Comparison of ENCODE assay signal across 25 cellular contexts in the genomic region with DNA sequence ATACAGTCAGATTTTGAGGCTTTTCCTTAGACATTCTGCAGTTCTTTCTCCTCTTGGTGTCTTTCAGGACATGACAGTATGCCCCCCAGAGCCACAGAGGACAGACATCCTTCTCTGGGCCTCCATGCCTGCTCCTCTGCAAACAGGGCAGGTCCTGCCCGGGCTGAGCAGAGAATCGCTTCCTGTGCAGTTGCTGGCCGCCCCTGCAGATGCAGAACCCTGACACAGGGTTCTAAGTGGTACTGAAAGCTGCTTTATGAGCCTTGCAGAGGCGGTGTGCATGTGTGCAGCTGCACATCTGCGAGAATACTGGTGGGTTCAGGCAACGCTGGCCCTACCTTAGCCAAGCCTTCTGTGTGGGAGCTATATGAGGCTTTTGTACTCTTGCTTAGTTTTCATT. TPM values are rescaled to one million over a fixed set of nuclear protein-coding genes. Genes with fewer than 3 reads are reported as not detected.
A peak's percentile ranks its signal among the peaks of the same experiment; 100 is the strongest.
DNase-seq lines count a peak whose midpoint lies in the region; TF ChIP-seq lines count a peak whose summit lies in the region.
"Had no signal": no experiment of that assay in that cellular context is flagged by ENCODE, and none has a peak within 500 bp of the region (broad histone marks: within the 10 kb centered on the region; RNA-seq: fewer than 3 reads in every experiment).

No MANE protein-coding gene starts in this region.

- H3K9me3 ChIP-seq in BLaER1 (peaks cover 5% of the 10 kb centered on the region; the same call in 1 of the 2 replicates), osteoblast (ENCODE audit: low read depth, low read length) (no peaks in the 10 kb centered on the region)
- H3K9me3 ChIP-seq: Peyer's patch had no signal

- POLR2A ChIA-PET in RWPE1 (lab: Yijun Ruan, JAX; ENCODE audit: low non-redundant PET) = no interaction called here

- TF ChIP-seq CTCF in RWPE1 (conservative IDR thresholded peaks at IDR 0.05; ENCODE audit: low read depth) (no peak), osteoblast (IDR thresholded peaks at IDR 0.05; ENCODE audit: extremely low read depth, low read depth, low read length) (no peak)

- no peak overlapping the region for H3K4me3 ChIP-seq in BLaER1
- H3K4me3 ChIP-seq in osteoblast (ENCODE audit: insufficient read depth, low read length) = no peak overlapping the region
- H3K4me3 ChIP-seq: K562, Peyer's patch had no signal

- H3K27ac ChIP-seq in BLaER1 (no peak overlapping the region), RWPE1 (0 out of 2 replicates have a peak overlapping the region, but pooled peaks have one; percentile 20), caudate nucleus (ENCODE audit: low read depth, low read length) (peak overlapping the region; percentile 64), osteoblast (ENCODE audit: low read depth, low read length) (no peak overlapping the region)
- H3K27ac ChIP-seq: Peyer's patch had no signal

- no peak for DNase-seq in RWPE1 (ENCODE audit: low spot score)
- DNase-seq in caudate nucleus (lab: John Stamatoyannopoulos, UW) = peak in 9 of 61 donors; percentile 5 to 40 (median 22)
- no peak for DNase-seq in osteoblast (ENCODE audit: insufficient read length, low spot score, missing footprints)
- DNase-seq in HCEC 1CT = no peak
- DNase-seq in OCI-M1 (lab: John Stamatoyannopoulos, UW) = no peak
- DNase-seq in DMS53 treated with DMSO at 0.1 percent for 48 hours (lab: John Stamatoyannopoulos, UW; ENCODE audit: unreplicated experiment) = no peak
- DNase-seq in NCI-H524 (lab: John Stamatoyannopoulos, UW) = no peak
- DNase-seq: 8988T; C1 segment of cervical spinal cord; Caco-2; CD8-positive, alpha-beta T cell; DMS79; GF-D8; MM.1S; NCI-H1417; NCI-H1694; NCI-H2029 treated with DMSO at 0.1 percent for 48 hours; NCI-H446 treated with DMSO at 0.1 percent for 48 hours; NCI-H526 treated with DMSO at 0.1 percent for 48 hours; Peyer's patch; T-cell had no signal

- no peaks in the 10 kb centered on the region for H4K20me1 ChIP-seq in BLaER1
- no peaks in the 10 kb centered on the region for H4K20me1 ChIP-seq in osteoblast (ENCODE audit: insufficient read depth, low read length)

- peaks cover 28% of the 10 kb centered on the region for H3K4me1 ChIP-seq in BLaER1
- H3K4me1 ChIP-seq in osteoblast (ENCODE audit: insufficient read depth, low read length) = peaks cover 45% of the 10 kb centered on the region
- H3K4me1 ChIP-seq: Caco-2, Peyer's patch had no signal

- no peak overlapping the region for H3K9ac ChIP-seq in BLaER1

- H3K4me2 ChIP-seq in BLaER1 (peak overlapping the region; percentile 67), osteoblast (ENCODE audit: insufficient read depth, low read length) (no peak overlapping the region)

- H3K27me3 ChIP-seq in BLaER1 (no peaks in the 10 kb centered on the region), osteoblast (ENCODE audit: insufficient read depth, low read length) (no peaks in the 10 kb centered on the region)
- H3K27me3 ChIP-seq: Peyer's patch had no signal

- peaks cover 31% of the 10 kb centered on the region for H3K79me2 ChIP-seq in osteoblast (ENCODE audit: insufficient read depth, low read length)

- H3K36me3 ChIP-seq in BLaER1 (no peaks in the 10 kb centered on the region), osteoblast (ENCODE audit: insufficient read depth, low read length) (no peaks in the 10 kb centered on the region)
- H3K36me3 ChIP-seq: Peyer's patch had no signal

- H2AFZ ChIP-seq in osteoblast (ENCODE audit: low read length) = peak overlapping the region; percentile 40

- CTCF ChIA-PET in RWPE1 (lab: Yijun Ruan, JAX) = no interaction called here

RNA-seq across cellular contexts. Expression of gene FLRT2, which starts 54.5 kb away (rescaled TPM):
- 39.1 and 46.3 TPM in 2 replicates for total RNA-seq in osteoblast
- total RNA-seq: CD8-positive, alpha-beta T cell; HepG2; OCI-LY7 had no signal

Comparison
In these comparisons a context has a peak if more than half of its experiments do, and no peak if none do; other contexts are left out.
1. H3K27ac ChIP-seq: peak in RWPE1 (single experiment) and caudate nucleus (single experiment); none in BLaER1 (single experiment) and osteoblast (single experiment).